Comparison of ENCODE assay signal across 9 cellular contexts in the genomic region with DNA sequence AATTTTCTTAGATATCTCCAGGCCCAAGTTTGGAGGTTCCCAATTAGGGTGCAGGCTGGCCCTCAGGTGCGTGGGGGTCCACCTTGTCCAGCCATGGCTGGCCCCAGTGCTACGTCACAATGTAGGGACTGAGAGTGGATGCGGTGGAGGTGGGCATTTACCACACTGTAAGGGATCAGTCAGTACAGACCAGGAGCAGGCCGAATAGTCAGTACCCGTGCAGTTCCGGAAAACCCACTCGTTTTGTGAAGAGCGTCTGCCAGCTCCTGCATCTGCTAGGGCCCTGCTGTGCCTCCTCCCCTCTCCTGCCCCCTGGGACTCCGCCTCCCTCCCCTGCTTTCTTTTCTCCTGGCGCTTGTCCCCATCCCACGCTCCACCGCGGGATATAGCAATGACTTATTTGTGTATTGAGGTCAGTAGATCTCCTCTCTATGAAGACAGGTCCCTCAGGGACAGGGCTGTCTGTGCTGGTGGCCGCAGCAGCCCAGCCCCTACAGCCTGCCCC. TPM values are rescaled to one million over a fixed set of nuclear protein-coding genes. Genes with fewer than 3 reads are reported as not detected.
DNase-seq lines count a peak whose midpoint lies in the region; ATAC-seq and TF ChIP-seq lines count a peak whose summit lies in the region.
"Had no signal": no experiment of that assay in that cellular context is flagged by ENCODE, and none has a peak within 500 bp of the region (broad histone marks: within the 10 kb centered on the region; RNA-seq: fewer than 3 reads in every experiment).

No MANE protein-coding gene starts in this region.

- H2BK120ac ChIP-seq in trophoblast cell (ENCODE audit: insufficient read depth, low read length, poor library complexity) = no peak overlapping the region

- no peak overlapping the region for H2AFZ ChIP-seq in trophoblast cell (ENCODE audit: insufficient read depth, low read length, poor library complexity)

- no peak overlapping the region for H2BK12ac ChIP-seq in trophoblast cell (ENCODE audit: low read length)

- no peak overlapping the region for H3K4me2 ChIP-seq in trophoblast cell (ENCODE audit: low read length)

- H3K79me2 ChIP-seq in trophoblast cell (ENCODE audit: control insufficient read depth, insufficient read depth, low read length, poor library complexity) = no peaks in the 10 kb centered on the region

- H2BK5ac ChIP-seq in trophoblast cell (ENCODE audit: low read depth, low read length, poor library complexity) = no peak overlapping the region

- CTCF ChIA-PET in AG04449 (lab: Yijun Ruan, JAX) = interaction anchor here (1.1 to 3.4 kb wide), 3 partner anchors 11 to 33 kb away, joined by 4 to 20 read pairs (median 5); no protein-coding TSS in a partner anchor

- H3K4me1 ChIP-seq in right cardiac atrium (ENCODE audit: control insufficient read depth, insufficient read depth, low read length) (no peaks in the 10 kb centered on the region), trophoblast cell (ENCODE audit: control insufficient read depth in 1 of 2, insufficient read depth in 2 of 2, low read length in 2 of 2) (no peaks in the 10 kb centered on the region)

- POLR2A ChIA-PET in AG04449 (lab: Yijun Ruan, JAX) = interaction anchor here (0.7 kb wide), 1 partner anchor 34 kb away, joined by 3 read pairs; no protein-coding TSS in a partner anchor

- DNase-seq in AG04449 (ENCODE audit: low read depth, low spot score) (peak; percentile 31), LHCN-M2 (ENCODE audit: low read depth) (peak; percentile 92), WERI-Rb-1 (peak; percentile 37), right cardiac atrium (peak; percentile 67 to 85 (median 70)), NCI-H748 (lab: John Stamatoyannopoulos, UW; ENCODE audit: unreplicated experiment) (no peak), trophoblast cell (no peak)
- no peak for DNase-seq in stimulated activated CD8-positive, alpha-beta memory T cell treated with anti-CD3 and anti-CD28 coated beads, Interleukin-4, amount 100 ng/mL, for 48 hours
- DNase-seq: CD4-positive, alpha-beta memory T cell had no signal

- H3K23ac ChIP-seq in trophoblast cell (ENCODE audit: low read length) = no peak overlapping the region

- WGBS in right cardiac atrium = 39% methylated on average over 14 of the region's 14 CpGs
- no CpG with 5 or more reads among the region's 14 CpGs for WGBS in trophoblast cell (ENCODE audit: extremely low coverage, insufficient coverage, insufficient read length)

- no peak overlapping the region for H3K14ac ChIP-seq in trophoblast cell (ENCODE audit: low read length)

- no peak overlapping the region for H2AK5ac ChIP-seq in trophoblast cell (ENCODE audit: low read length)

- H3K9me3 ChIP-seq in WERI-Rb-1 (ENCODE audit: severe bottlenecking) (no peaks in the 10 kb centered on the region), right cardiac atrium (ENCODE audit: control insufficient read depth, low read length) (no peaks in the 10 kb centered on the region), trophoblast cell (ENCODE audit: insufficient read depth, low read depth, low read length) (peaks cover under 1% of the 10 kb centered on the region)

- no peak overlapping the region for H4K12ac ChIP-seq in trophoblast cell (ENCODE audit: low read depth, low read length)

- H3K36me3 ChIP-seq in WERI-Rb-1 = no peaks in the 10 kb centered on the region
- no peaks in the 10 kb centered on the region for H3K36me3 ChIP-seq in trophoblast cell (ENCODE audit: control insufficient read depth in 1 of 2, insufficient read depth in 2 of 2, low read length in 2 of 2)

- H3K18ac ChIP-seq in trophoblast cell (ENCODE audit: low read length) = no peak overlapping the region

- no peak overlapping the region for H4K8ac ChIP-seq in trophoblast cell (ENCODE audit: low read depth, low read length)

- TF ChIP-seq CTCF in AG04449 (IDR thresholded peaks at IDR 0.05; ENCODE audit: insufficient read depth, low read length, missing control alignments) (no peak), WERI-Rb-1 (IDR thresholded peaks at IDR 0.05; ENCODE audit: low read depth, low read length) (no peak)

- H3K4me3 ChIP-seq in AG04449 (ENCODE audit: low read depth, low read length) (no peak overlapping the region), WERI-Rb-1 (ENCODE audit: low read depth, low read length) (no peak overlapping the region), right cardiac atrium (ENCODE audit: low read length) (no peak overlapping the region), trophoblast cell (ENCODE audit: low read depth, low read length) (no peak overlapping the region)

- H4K91ac ChIP-seq in trophoblast cell (ENCODE audit: low read depth, low read length) = no peak overlapping the region

- intact Hi-C loops in right cardiac atrium (cut with DNase I) = no loop called here

- no peak overlapping the region for H3K27ac ChIP-seq in WERI-Rb-1
- no peak overlapping the region for H3K27ac ChIP-seq in right cardiac atrium (ENCODE audit: low read length)
- no peak overlapping the region for H3K27ac ChIP-seq in trophoblast cell (ENCODE audit: low read depth, low read length)

- H3K4ac ChIP-seq in trophoblast cell (ENCODE audit: low read depth, low read length) = no peak overlapping the region

- no peaks in the 10 kb centered on the region for H3K79me1 ChIP-seq in trophoblast cell (ENCODE audit: low read length)

- H3K27me3 ChIP-seq in WERI-Rb-1 (ENCODE audit: insufficient read depth, low read depth, severe bottlenecking) (no peaks in the 10 kb centered on the region), right cardiac atrium (ENCODE audit: control insufficient read depth, insufficient read depth) (no peaks in the 10 kb centered on the region), trophoblast cell (ENCODE audit: insufficient read depth, low read length) (no peaks in the 10 kb centered on the region)

- no peak overlapping the region for H3K9ac ChIP-seq in trophoblast cell (ENCODE audit: low read length)

- ATAC-seq in right cardiac atrium = peak; percentile 54 to 67
- no peak for ATAC-seq in GM21619 (IDR thresholded peaks at IDR 0.05; ENCODE audit: unreplicated experiment)

RNA-seq across cellular contexts. Expression of gene SEPTIN5, which starts 50.4 kb away (rescaled TPM):
- 33.2 and 44.8 TPM in 2 replicates for total RNA-seq in LHCN-M2 (2014; rRNA removed)
- 38.5 TPM for polyA plus RNA-seq in LHCN-M2 (2012)
- 100 to 1,000 TPM; 143 to 264 (median 199) TPM for total RNA-seq in right cardiac atrium
- 243 TPM for polyA plus RNA-seq in right cardiac atrium
- 1.5 TPM in 2 replicates for polyA plus RNA-seq in trophoblast cell (2013)
- total RNA-seq: CD4-positive, alpha-beta memory T cell had no signal
- polyA plus RNA-seq: CD4-positive, alpha-beta memory T cell had no signal

RNA-seq across cellular contexts. Expression of gene GP1BB, which starts 59.5 kb away (rescaled TPM):
- total RNA-seq in LHCN-M2 (2014; rRNA removed) (22.1 and 30.2 TPM in 2 replicates), right cardiac atrium (1 to 10 TPM in 1 of 4 donors, not detected in 3; 9.0 TPM)
- polyA plus RNA-seq in LHCN-M2 (2012) = 6.9 TPM
- polyA plus RNA-seq in right cardiac atrium = 29.5 TPM
- polyA plus RNA-seq in trophoblast cell (2013) = 0.05 TPM in 1 of 2 replicates, not detected in the other
- total RNA-seq: CD4-positive, alpha-beta memory T cell had no signal
- polyA plus RNA-seq: CD4-positive, alpha-beta memory T cell had no signal

Comparison
In these comparisons a context has a peak if more than half of its experiments do, and no peak if none do; other contexts are left out.
1. DNase-seq: peak in AG04449 (single experiment), LHCN-M2 (single experiment), WERI-Rb-1 (single experiment) and right cardiac atrium (3 of 3); none in NCI-H748 (single experiment), trophoblast cell (0 of 2) and stimulated activated CD8-positive, alpha-beta memory T cell treated with anti-CD3 and anti-CD28 coated beads, Interleukin-4, amount 100 ng/mL, for 48 hours (single experiment).